ENCODE assay signal across 16 cellular contexts in the genomic region with DNA sequence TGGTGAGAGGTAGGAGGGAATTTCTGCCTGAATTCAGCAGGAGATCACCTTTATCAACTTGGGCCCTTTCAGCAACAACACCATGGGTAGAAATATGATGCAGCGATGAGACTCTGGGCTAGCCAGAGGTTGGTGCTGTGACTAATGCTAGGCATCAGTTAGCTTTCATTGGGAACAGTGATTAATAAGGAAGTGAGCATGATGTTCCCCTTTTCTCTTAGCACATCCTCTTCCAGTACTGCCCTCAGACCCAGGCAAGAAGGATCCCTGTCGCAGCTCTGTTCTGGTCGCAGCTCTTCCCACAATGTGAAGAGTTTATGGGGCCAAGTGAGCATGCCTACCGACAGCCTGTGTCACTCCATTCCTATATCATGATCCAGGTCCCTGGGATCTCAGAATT.
DNase-seq lines count a peak whose midpoint lies in the region; ATAC-seq and TF ChIP-seq lines count a peak whose summit lies in the region.
"Had no signal": no experiment of that assay in that cellular context is flagged by ENCODE, and none has a peak within 500 bp of the region (broad histone marks: within the 10 kb centered on the region; RNA-seq: fewer than 3 reads in every experiment).

No MANE protein-coding gene starts in this region.

- H3K4me3 ChIP-seq in coronary artery: no peak overlapping the region
- H3K4me3 ChIP-seq: A549 had no signal

- POLR2A ChIA-PET in WTC11 (lab: Charles Lee): interaction anchor here (0.6 kb wide), 1 partner anchor 17 kb away, joined by 7 read pairs; no protein-coding TSS in a partner anchor

- H3K4me3 Mint-ChIP-seq in natural killer cell: no peak overlapping the region
- H3K4me3 Mint-ChIP-seq in natural killer cell treated with Interleukin-12 subunit alpha and Interleukin-12 subunit beta and Interleukin-15 and Interleukin-18, amount 100 ng/mL, for 72 hours: no peak overlapping the region
- no peak overlapping the region for H3K4me3 Mint-ChIP-seq in WTC11
- no peak overlapping the region for H3K4me3 Mint-ChIP-seq in stimulated activated naive CD8-positive, alpha-beta T cell treated with anti-CD3 and anti-CD28 coated beads, Interleukin-15, amount 100 ng/mL, for 72 hours
- H3K4me3 Mint-ChIP-seq: activated naive CD8-positive, alpha-beta T cell treated with anti-CD3 and anti-CD28 coated beads for 36 hours; dendritic cell treated with granulocyte-macrophage colony-stimulating factor and Interleukin-4, amounts not matched to agents 40 ng/mL and 50 ng/mL, for 4 days; type B pancreatic cell had no signal

- H3K9me3 Mint-ChIP-seq in natural killer cell (no peaks in the 10 kb centered on the region), WTC11 (no peaks in the 10 kb centered on the region)
- no peaks in the 10 kb centered on the region for H3K9me3 Mint-ChIP-seq in natural killer cell treated with Interleukin-12 subunit alpha and Interleukin-12 subunit beta and Interleukin-15 and Interleukin-18, amount 100 ng/mL, for 72 hours
- H3K9me3 Mint-ChIP-seq in stimulated activated naive CD8-positive, alpha-beta T cell treated with anti-CD3 and anti-CD28 coated beads, Interleukin-15, amount 100 ng/mL, for 72 hours: no peaks in the 10 kb centered on the region
- H3K9me3 Mint-ChIP-seq: activated naive CD8-positive, alpha-beta T cell treated with anti-CD3 and anti-CD28 coated beads for 36 hours; dendritic cell treated with granulocyte-macrophage colony-stimulating factor and Interleukin-4, amounts not matched to agents 40 ng/mL and 50 ng/mL, for 4 days; type B pancreatic cell had no signal

- intact Hi-C loops in natural killer cell (cut with micrococcal nuclease) (no loop called here), left ventricle myocardium superior (cut with micrococcal nuclease) (no loop called here)

- no peak for DNase-seq in natural killer cell
- no peak for DNase-seq in natural killer cell treated with Interleukin-12 subunit alpha and Interleukin-12 subunit beta and Interleukin-15 and Interleukin-18, amount 100 ng/mL, for 72 hours (ENCODE audit: low spot score)
- no peak for DNase-seq in WTC11 (ENCODE audit: low spot score)
- DNase-seq in left ventricle myocardium superior: no peak
- no peak for DNase-seq in coronary artery (ENCODE audit: low spot score)
- DNase-seq in stimulated activated naive CD8-positive, alpha-beta T cell treated with anti-CD3 and anti-CD28 coated beads, Interleukin-15, amount 100 ng/mL, for 72 hours: no peak
- DNase-seq in hippocampal formation (lab: John Stamatoyannopoulos, UW): no peak
- DNase-seq in stimulated activated CD4-positive, alpha-beta T cell treated with anti-CD3 and anti-CD28 coated beads, Interleukin-4, amount 100 ng/mL, for 4 hours: no peak
- DNase-seq: activated naive CD8-positive, alpha-beta T cell treated with anti-CD3 and anti-CD28 coated beads for 36 hours; DMS 273 treated with DMSO at 0.1 percent for 48 hours; left colon; RPMI8226 had no signal

- CTCF ChIA-PET in WTC11 (lab: Charles Lee): no interaction called here

- H3K27ac Mint-ChIP-seq in natural killer cell (no peak overlapping the region), WTC11 (peak overlapping the region; percentile 61)
- H3K27ac Mint-ChIP-seq in natural killer cell treated with Interleukin-12 subunit alpha and Interleukin-12 subunit beta and Interleukin-15 and Interleukin-18, amount 100 ng/mL, for 72 hours: no peak overlapping the region
- H3K27ac Mint-ChIP-seq in stimulated activated naive CD8-positive, alpha-beta T cell treated with anti-CD3 and anti-CD28 coated beads, Interleukin-15, amount 100 ng/mL, for 72 hours: no peak overlapping the region
- H3K27ac Mint-ChIP-seq: activated naive CD8-positive, alpha-beta T cell treated with anti-CD3 and anti-CD28 coated beads for 36 hours; dendritic cell treated with granulocyte-macrophage colony-stimulating factor and Interleukin-4, amounts not matched to agents 40 ng/mL and 50 ng/mL, for 4 days; type B pancreatic cell had no signal

- H3K27ac ChIP-seq in coronary artery: peak overlapping the region in 1 of 2 donors; percentile 25
- H3K27ac ChIP-seq: A549, neutrophil had no signal

- H3K36me3 Mint-ChIP-seq in natural killer cell (no peaks in the 10 kb centered on the region), WTC11 (peaks cover 64% of the 10 kb centered on the region)
- H3K36me3 Mint-ChIP-seq in natural killer cell treated with Interleukin-12 subunit alpha and Interleukin-12 subunit beta and Interleukin-15 and Interleukin-18, amount 100 ng/mL, for 72 hours: no peaks in the 10 kb centered on the region
- H3K36me3 Mint-ChIP-seq: activated naive CD8-positive, alpha-beta T cell treated with anti-CD3 and anti-CD28 coated beads for 36 hours; type B pancreatic cell had no signal

- ATAC-seq in natural killer cell (peak; percentile 26 to 48 (median 32)), WTC11 (no peak), left ventricle myocardium superior (peak; percentile 55)
- no peak for ATAC-seq in natural killer cell treated with Interleukin-12 subunit alpha and Interleukin-12 subunit beta and Interleukin-15 and Interleukin-18, amount 100 ng/mL, for 72 hours
- ATAC-seq in stimulated activated naive CD8-positive, alpha-beta T cell treated with anti-CD3 and anti-CD28 coated beads, Interleukin-15, amount 100 ng/mL, for 72 hours: no peak
- ATAC-seq: A549, left colon had no signal

- H3K4me1 Mint-ChIP-seq in natural killer cell: no peaks in the 10 kb centered on the region
- no peaks in the 10 kb centered on the region for H3K4me1 Mint-ChIP-seq in natural killer cell treated with Interleukin-12 subunit alpha and Interleukin-12 subunit beta and Interleukin-15 and Interleukin-18, amount 100 ng/mL, for 72 hours (ENCODE audit: low read depth in 2 of 2)
- H3K4me1 Mint-ChIP-seq in WTC11: peaks cover 64% of the 10 kb centered on the region
- no peaks in the 10 kb centered on the region for H3K4me1 Mint-ChIP-seq in stimulated activated naive CD8-positive, alpha-beta T cell treated with anti-CD3 and anti-CD28 coated beads, Interleukin-15, amount 100 ng/mL, for 72 hours
- H3K4me1 Mint-ChIP-seq: activated naive CD8-positive, alpha-beta T cell treated with anti-CD3 and anti-CD28 coated beads for 36 hours had no signal

- TF ChIP-seq CTCF in natural killer cell (IDR thresholded peaks at IDR 0.05): no peak
- no peak for TF ChIP-seq CTCF in WTC11 (IDR thresholded peaks at IDR 0.05)
- no peak for TF ChIP-seq CTCF in coronary artery (IDR thresholded peaks at IDR 0.05)

- H3K27me3 Mint-ChIP-seq in natural killer cell (ENCODE audit: low read depth in 2 of 2): peaks cover 6 to 29% of the 10 kb centered on the region in 2 donors
- H3K27me3 Mint-ChIP-seq in natural killer cell treated with Interleukin-12 subunit alpha and Interleukin-12 subunit beta and Interleukin-15 and Interleukin-18, amount 100 ng/mL, for 72 hours: peaks cover 12 to 14% of the 10 kb centered on the region in 2 donors
- no peaks in the 10 kb centered on the region for H3K27me3 Mint-ChIP-seq in WTC11 (ENCODE audit: low read depth)
- H3K27me3 Mint-ChIP-seq in stimulated activated naive CD8-positive, alpha-beta T cell treated with anti-CD3 and anti-CD28 coated beads, Interleukin-15, amount 100 ng/mL, for 72 hours: no peaks in the 10 kb centered on the region
- H3K27me3 Mint-ChIP-seq: activated naive CD8-positive, alpha-beta T cell treated with anti-CD3 and anti-CD28 coated beads for 36 hours had no signal

TF ChIP-seq in WTC11, 78 proteins besides CTCF, POLR2A, EP300 and RAD21:
- no peak for TF ChIP-seq CBFB (CRISPR knock-in tag; IDR thresholded peaks at IDR 0.05; ENCODE audit: low read depth)
- TF ChIP-seq, protein P1, sequence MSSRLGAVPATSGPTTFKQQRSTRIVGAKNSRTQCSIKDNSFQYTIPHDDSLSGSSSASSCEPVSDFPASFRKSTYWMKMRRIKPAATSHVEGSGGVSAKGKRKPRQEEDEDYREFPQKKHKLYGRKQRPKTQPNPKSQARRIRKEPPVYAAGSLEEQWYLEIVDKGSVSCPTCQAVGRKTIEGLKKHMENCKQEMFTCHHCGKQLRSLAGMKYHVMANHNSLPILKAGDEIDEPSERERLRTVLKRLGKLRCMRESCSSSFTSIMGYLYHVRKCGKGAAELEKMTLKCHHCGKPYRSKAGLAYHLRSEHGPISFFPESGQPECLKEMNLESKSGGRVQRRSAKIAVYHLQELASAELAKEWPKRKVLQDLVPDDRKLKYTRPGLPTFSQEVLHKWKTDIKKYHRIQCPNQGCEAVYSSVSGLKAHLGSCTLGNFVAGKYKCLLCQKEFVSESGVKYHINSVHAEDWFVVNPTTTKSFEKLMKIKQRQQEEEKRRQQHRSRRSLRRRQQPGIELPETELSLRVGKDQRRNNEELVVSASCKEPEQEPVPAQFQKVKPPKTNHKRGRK (CRISPR knock-in tag; IDR thresholded peaks at IDR 0.05; ENCODE audit: borderline replicate concordance): no peak
- no peak for TF ChIP-seq ELF4 (CRISPR knock-in tag; IDR thresholded peaks at IDR 0.05; ENCODE audit: low read depth)
- TF ChIP-seq ZNF219 (CRISPR knock-in tag; IDR thresholded peaks at IDR 0.05; ENCODE audit: borderline replicate concordance): no peak
- TF ChIP-seq, protein P2, sequence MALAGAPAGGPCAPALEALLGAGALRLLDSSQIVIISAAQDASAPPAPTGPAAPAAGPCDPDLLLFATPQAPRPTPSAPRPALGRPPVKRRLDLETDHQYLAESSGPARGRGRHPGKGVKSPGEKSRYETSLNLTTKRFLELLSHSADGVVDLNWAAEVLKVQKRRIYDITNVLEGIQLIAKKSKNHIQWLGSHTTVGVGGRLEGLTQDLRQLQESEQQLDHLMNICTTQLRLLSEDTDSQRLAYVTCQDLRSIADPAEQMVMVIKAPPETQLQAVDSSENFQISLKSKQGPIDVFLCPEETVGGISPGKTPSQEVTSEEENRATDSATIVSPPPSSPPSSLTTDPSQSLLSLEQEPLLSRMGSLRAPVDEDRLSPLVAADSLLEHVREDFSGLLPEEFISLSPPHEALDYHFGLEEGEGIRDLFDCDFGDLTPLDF (CRISPR knock-in tag; IDR thresholded peaks at IDR 0.05): no peak
- TF ChIP-seq HMGA2 (CRISPR knock-in tag; IDR thresholded peaks at IDR 0.05): no peak
- TF ChIP-seq EMX1 (CRISPR knock-in tag; IDR thresholded peaks at IDR 0.05): no peak
- TF ChIP-seq, protein P3, sequence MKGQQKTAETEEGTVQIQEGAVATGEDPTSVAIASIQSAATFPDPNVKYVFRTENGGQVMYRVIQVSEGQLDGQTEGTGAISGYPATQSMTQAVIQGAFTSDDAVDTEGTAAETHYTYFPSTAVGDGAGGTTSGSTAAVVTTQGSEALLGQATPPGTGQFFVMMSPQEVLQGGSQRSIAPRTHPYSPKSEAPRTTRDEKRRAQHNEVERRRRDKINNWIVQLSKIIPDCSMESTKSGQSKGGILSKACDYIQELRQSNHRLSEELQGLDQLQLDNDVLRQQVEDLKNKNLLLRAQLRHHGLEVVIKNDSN (CRISPR knock-in tag; IDR thresholded peaks at IDR 0.05): no peak
- no peak for TF ChIP-seq NFE2L1 (CRISPR knock-in tag; IDR thresholded peaks at IDR 0.05)
- no peak for TF ChIP-seq ETV6 (CRISPR knock-in tag; IDR thresholded peaks at IDR 0.05)

Comparison
In these comparisons a context has a peak if more than half of its experiments do, and no peak if none do; other contexts are left out.
1. ATAC-seq: peak in natural killer cell (3 of 3) and left ventricle myocardium superior (single experiment); none in natural killer cell treated with Interleukin-12 subunit alpha and Interleukin-12 subunit beta and Interleukin-15 and Interleukin-18, amount 100 ng/mL, for 72 hours (0 of 2), WTC11 (single experiment) and stimulated activated naive CD8-positive, alpha-beta T cell treated with anti-CD3 and anti-CD28 coated beads, Interleukin-15, amount 100 ng/mL, for 72 hours (single experiment).